12 cellular contexts compared by ENCODE assay signal in genomic region chr3:187808466-187809291, GRCh38.
A peak's percentile ranks its signal among the peaks of the same experiment; 100 is the strongest.
DNase-seq lines count a peak whose midpoint lies in the region; ATAC-seq and TF ChIP-seq lines count a peak whose summit lies in the region.
"Had no signal": no experiment of that assay in that cellular context is flagged by ENCODE, and none has a peak within 500 bp of the region (broad histone marks: within the 10 kb centered on the region; RNA-seq: fewer than 3 reads in every experiment).

No MANE protein-coding gene starts in this region.

- H3K27me3 ChIP-seq in esophagus squamous epithelium, result no peaks in the 10 kb centered on the region
- no peaks in the 10 kb centered on the region for H3K27me3 ChIP-seq in adrenal gland
- H3K27me3 ChIP-seq: gastroesophageal sphincter had no signal

- peaks cover 52% of the 10 kb centered on the region for H3K4me1 Mint-ChIP-seq in activated CD8-positive, alpha-beta memory T cell treated with anti-CD3 and anti-CD28 coated beads, Interleukin-2, amount 10 ng/mL, durations not matched to agents 7 days and 5 days

- H3K9me3 ChIP-seq in esophagus squamous epithelium (no peaks in the 10 kb centered on the region), adrenal gland (replicated peaks in 1 of 3) (no peaks in the 10 kb centered on the region)
- H3K9me3 ChIP-seq: gastroesophageal sphincter had no signal

- H3K27me3 Mint-ChIP-seq in activated CD8-positive, alpha-beta memory T cell treated with anti-CD3 and anti-CD28 coated beads, Interleukin-2, amount 10 ng/mL, durations not matched to agents 7 days and 5 days, result no peaks in the 10 kb centered on the region

- DNase-seq in HuH-7 (ENCODE audit: low spot score), result peak; percentile 59
- peak; percentile 49 for DNase-seq in NOMO-1 treated with dmso at 0.1 percent for 144 hours (lab: John Stamatoyannopoulos, UW; ENCODE audit: unreplicated experiment)
- DNase-seq in esophagus squamous epithelium (lab: John Stamatoyannopoulos, UW), result no peak
- peak; percentile 42 for DNase-seq in retina
- no peak for DNase-seq in UCSD-AML1 (lab: John Stamatoyannopoulos, UW; ENCODE audit: unreplicated experiment)
- DNase-seq in adrenal gland, result no peak
- no peak for DNase-seq in ACHN
- no peak for DNase-seq in activated CD8-positive, alpha-beta memory T cell treated with anti-CD3 and anti-CD28 coated beads, Interleukin-2, amount 10 ng/mL, durations not matched to agents 7 days and 5 days
- DNase-seq: activated CD4-positive, alpha-beta T cell treated with anti-CD3 and anti-CD28 coated beads for 48 hours; stimulated activated CD4-positive, alpha-beta T cell treated with anti-CD3 and anti-CD28 coated beads, Interleukin-4, amount 100 ng/mL, for 4 hours had no signal

- CTCF ChIA-PET in activated CD8-positive, alpha-beta memory T cell treated with anti-CD3 and anti-CD28 coated beads, Interleukin-2, amount 10 ng/mL, durations not matched to agents 7 days and 5 days (lab: Charles Lee), result interaction anchor here (0.8 to 1.0 kb wide), 2 partner anchors 11 to 61 kb away, joined by 4 to 5 read pairs; no protein-coding TSS in a partner anchor

- TF ChIP-seq CTCF in esophagus squamous epithelium (IDR thresholded peaks at IDR 0.05) (peak in 2 of 6 experiments; percentile 3 to 7), adrenal gland (IDR thresholded peaks at IDR 0.05) (no peak)

- no peaks in the 10 kb centered on the region for H3K36me3 ChIP-seq in esophagus squamous epithelium
- no peaks in the 10 kb centered on the region for H3K36me3 ChIP-seq in adrenal gland (replicated peaks in 1 of 2)
- H3K36me3 ChIP-seq: gastroesophageal sphincter had no signal

- H3K4me1 ChIP-seq in esophagus squamous epithelium (peaks cover 25 to 57% (median 33%) of the 10 kb centered on the region in 3 donors), adrenal gland (replicated peaks in 1 of 2) (no peaks in the 10 kb centered on the region)

- H3K36me3 Mint-ChIP-seq in activated CD8-positive, alpha-beta memory T cell treated with anti-CD3 and anti-CD28 coated beads, Interleukin-2, amount 10 ng/mL, durations not matched to agents 7 days and 5 days, result peaks cover 13% of the 10 kb centered on the region

- H3K9me3 Mint-ChIP-seq in activated CD8-positive, alpha-beta memory T cell treated with anti-CD3 and anti-CD28 coated beads, Interleukin-2, amount 10 ng/mL, durations not matched to agents 7 days and 5 days (ENCODE audit: low read depth), result peaks cover 3% of the 10 kb centered on the region

- H3K27ac ChIP-seq in esophagus squamous epithelium, result peak overlapping the region; percentile 73 to 87 (median 79)
- no peak overlapping the region for H3K27ac ChIP-seq in adrenal gland
- H3K27ac ChIP-seq: gastroesophageal sphincter, KMS-11 had no signal

- TF ChIP-seq POLR2A in esophagus squamous epithelium (IDR thresholded peaks at IDR 0.05), result peak in 1 of 4 donors; percentile 15
- no peak for TF ChIP-seq POLR2A in adrenal gland (IDR thresholded peaks at IDR 0.05)

- intact Hi-C loops in esophagus squamous epithelium (cut with DNase I), result no loop called here
- intact Hi-C loops in adrenal gland (cut with DNase I), result no loop called here

- peak overlapping the region in 1 of 4 donors; percentile 0 for H3K4me3 ChIP-seq in esophagus squamous epithelium
- no peak overlapping the region for H3K4me3 ChIP-seq in adrenal gland
- H3K4me3 ChIP-seq: gastroesophageal sphincter had no signal

- WGBS in esophagus squamous epithelium, 2 donors, result 38 to 54% methylated on average over 12 of the region's 12 CpGs
- WGBS in adrenal gland, 4 donors, result 79 to 86% (median 81%) methylated on average over 12 of the region's 12 CpGs

- no peak overlapping the region for H3K27ac Mint-ChIP-seq in activated CD8-positive, alpha-beta memory T cell treated with anti-CD3 and anti-CD28 coated beads, Interleukin-2, amount 10 ng/mL, durations not matched to agents 7 days and 5 days

- ATAC-seq in activated CD8-positive, alpha-beta memory T cell treated with anti-CD3 and anti-CD28 coated beads, Interleukin-2, amount 10 ng/mL, durations not matched to agents 7 days and 5 days, result no peak
- ATAC-seq: gastroesophageal sphincter had no signal

- in situ Hi-C loops in ACHN (cut with HindIII; ENCODE audit: low pct_ligation_motif_present, low pct_unique_long_range_greater_than_20kb, low sequenced_read_pairs), result no loop called here

- no peak overlapping the region for H3K4me3 Mint-ChIP-seq in activated CD8-positive, alpha-beta memory T cell treated with anti-CD3 and anti-CD28 coated beads, Interleukin-2, amount 10 ng/mL, durations not matched to agents 7 days and 5 days

Comparison
In these comparisons a context has a peak if more than half of its experiments do, and no peak if none do; other contexts are left out.
1. DNase-seq: peak in HuH-7 (single experiment), NOMO-1 treated with dmso at 0.1 percent for 144 hours (single experiment) and retina (single experiment); none in esophagus squamous epithelium (single experiment), UCSD-AML1 (single experiment), adrenal gland (0 of 7), ACHN (single experiment) and activated CD8-positive, alpha-beta memory T cell treated with anti-CD3 and anti-CD28 coated beads, Interleukin-2, amount 10 ng/mL, durations not matched to agents 7 days and 5 days (single experiment).
2. H3K27ac ChIP-seq: peak in esophagus squamous epithelium (4 of 4); none in adrenal gland (0 of 5).